8 cellular contexts compared by ENCODE assay signal in genomic region chr13:52235900-52236595, GRCh38.
DNase-seq lines count a peak whose midpoint lies in the region; ATAC-seq and TF ChIP-seq lines count a peak whose summit lies in the region.
"Not testable (repeated sequence)": the region's sequence is repeated elsewhere in the genome, so short reads cannot be mapped to it uniquely, and the experiment has no call there.

No MANE protein-coding gene starts in this region.

- BruUV-seq in HCT116 (replicated peaks; lab: Mats Ljungman, UMichigan): not testable (repeated sequence)

- H3K27ac ChIP-seq in HCT116 (ENCODE audit: low read depth, low read length); Peyer's patch; stomach: not testable (repeated sequence)

- not testable (repeated sequence) for H3K36me3 Mint-ChIP-seq in activated T-cell treated with anti-CD3 and anti-CD28 coated beads, Interleukin-2, amount 50 U/mL, for 72 hours (ENCODE audit: insufficient read depth in 2 of 2); natural killer cell

- CTCF ChIA-PET in HCT116 (lab: Charles Lee): interaction anchor here (0.6 to 0.7 kb wide), 3 partner anchors 114 to 215 kb away, joined by 3 to 5 read pairs (median 4); no protein-coding TSS in a partner anchor

- H3K36me3 ChIP-seq in HCT116 (ENCODE audit: control insufficient read depth in 1 of 2, insufficient read depth in 2 of 2, low read length in 2 of 2); Loucy (ENCODE audit: insufficient read depth, low read length); Peyer's patch; stomach: not testable (repeated sequence)

- TF ChIP-seq CTCF in HCT116 (IDR thresholded peaks at IDR 0.05 in 2 of 3, conservative IDR thresholded peaks at IDR 0.05 in 1 of 3; ENCODE audit: borderline replicate concordance in 1 of 3, insufficient read depth in 1 of 3, low read depth in 2 of 3, low read length in 2 of 3): peak; percentile 30 to 54 (median 33); a peak in 4 of 6 replicates
- peak; percentile 39; the same call in 1 of the 2 replicates for TF ChIP-seq CTCF in Loucy (conservative IDR thresholded peaks at IDR 0.05; ENCODE audit: low read length)
- TF ChIP-seq CTCF in Peyer's patch (IDR thresholded peaks at IDR 0.05): peak; percentile 31 to 72 (median 56)
- peak; percentile 46 for TF ChIP-seq CTCF in fibroblast of mammary gland (conservative IDR thresholded peaks at IDR 0.05; ENCODE audit: control insufficient read depth, insufficient read depth, low read depth, low read length)
- peak; percentile 65 for TF ChIP-seq CTCF in natural killer cell (IDR thresholded peaks at IDR 0.05)
- peak in 5 of 7 experiments; percentile 16 to 58 (median 44) for TF ChIP-seq CTCF in stomach (IDR thresholded peaks at IDR 0.05)

- H3K4me3 Mint-ChIP-seq in activated T-cell treated with anti-CD3 and anti-CD28 coated beads, Interleukin-2, amount 50 U/mL, for 72 hours; natural killer cell: not testable (repeated sequence)

- H3K9me2 ChIP-seq in HCT116 (ENCODE audit: insufficient read depth); Loucy (replicated peaks; ENCODE audit: low read depth, low read length): not testable (repeated sequence)

- not testable (repeated sequence) for H3K9me3 ChIP-seq in HCT116 (ENCODE audit: control insufficient read depth in 1 of 2, insufficient read depth in 1 of 2, low read depth in 1 of 2, low read length in 2 of 2); Loucy (ENCODE audit: insufficient read depth, low read depth, low read length); Peyer's patch; stomach

- H3K4me1 Mint-ChIP-seq in activated T-cell treated with anti-CD3 and anti-CD28 coated beads, Interleukin-2, amount 50 U/mL, for 72 hours (ENCODE audit: low read depth); natural killer cell: not testable (repeated sequence)

- not testable (repeated sequence) for H3K79me2 ChIP-seq in HCT116 (ENCODE audit: insufficient read depth, low read length); Loucy (ENCODE audit: insufficient read depth, low read length)

- not testable (repeated sequence) for TF ChIP-seq POLR2A in HCT116 (IDR thresholded peaks at IDR 0.05; ENCODE audit: borderline replicate concordance, extremely low read depth, insufficient read depth, insufficient read length); Peyer's patch (IDR thresholded peaks at IDR 0.05); stomach (IDR thresholded peaks at IDR 0.05)

- not testable (repeated sequence) for TF ChIP-seq EP300 in stomach (IDR thresholded peaks at IDR 0.05)

- H3K27me3 Mint-ChIP-seq in activated T-cell treated with anti-CD3 and anti-CD28 coated beads, Interleukin-2, amount 50 U/mL, for 72 hours (ENCODE audit: low read depth); natural killer cell (ENCODE audit: low read depth in 2 of 2): not testable (repeated sequence)

- ATAC-seq in HCT116: peak; percentile 99
- ATAC-seq in activated T-cell treated with anti-CD3 and anti-CD28 coated beads, Interleukin-2, amount 50 U/mL, for 72 hours (replicated peaks in 1 of 2): peak; percentile 74 to 77
- peak; percentile 76 to 86 (median 79) for ATAC-seq in natural killer cell

- WGBS in stomach, 5 donors: 1 to 15% (median 8%) methylated on average over 1 to 6 of the region's 8 CpGs

- not testable (repeated sequence) for H3K9ac ChIP-seq in HCT116 (ENCODE audit: low read length); Loucy (ENCODE audit: low read depth, low read length, poor library complexity, severe bottlenecking)

- H3K9me3 Mint-ChIP-seq in activated T-cell treated with anti-CD3 and anti-CD28 coated beads, Interleukin-2, amount 50 U/mL, for 72 hours; natural killer cell: not testable (repeated sequence)

- 0 out of 2 replicates have a peak overlapping the region, but pooled peaks have one; percentile 25 for H3K4me2 ChIP-seq in HCT116 (ENCODE audit: low read length)
- not testable (repeated sequence) for H3K4me2 ChIP-seq in Loucy (ENCODE audit: low read depth, low read length, poor library complexity, severe bottlenecking)

- DNase-seq in GM04503 (ENCODE audit: low read depth) (peak; percentile 11), HCT116 (ENCODE audit: low read depth, low spot score) (peak; percentile 65), Peyer's patch (peak in 2 of 3 donors; percentile 18 to 71), fibroblast of mammary gland (ENCODE audit: low read depth) (peak; percentile 87), natural killer cell (peak; percentile 15), stomach (peak; percentile 56)
- DNase-seq in activated T-cell treated with anti-CD3 and anti-CD28 coated beads, Interleukin-2, amount 50 U/mL, for 72 hours: peak; percentile 31 to 54

- not testable (repeated sequence) for H3K27ac Mint-ChIP-seq in activated T-cell treated with anti-CD3 and anti-CD28 coated beads, Interleukin-2, amount 50 U/mL, for 72 hours; natural killer cell

- not testable (repeated sequence) for H3K4me1 ChIP-seq in HCT116 (ENCODE audit: control insufficient read depth in 1 of 2, insufficient read depth in 2 of 2, low read length in 2 of 2); Loucy (ENCODE audit: insufficient read depth, low read length, poor library complexity, severe bottlenecking); Peyer's patch; stomach

- RAD21 ChIA-PET in HCT116 (lab: Charles Lee; ENCODE audit: low non-redundant PET in 1 of 2, low total read pairs in 2 of 2, uncharacterized antibody in 2 of 2, unreplicated experiment in 2 of 2): interaction anchor here in 1 of 2 experiments (0.7 kb wide), 1 partner anchor 341 kb away, joined by 3 read pairs; no protein-coding TSS in a partner anchor

- H3K4me3 ChIP-seq in HCT116 (replicated peaks in 1 of 2; ENCODE audit: low read depth in 1 of 2, low read length in 2 of 2); Loucy (ENCODE audit: low read length, poor library complexity, severe bottlenecking); Peyer's patch; fibroblast of mammary gland (ENCODE audit: control insufficient read depth, low read depth, low read length); stomach: not testable (repeated sequence)

- H2AFZ ChIP-seq in HCT116 (ENCODE audit: low read depth, low read length, poor library complexity, severe bottlenecking); Loucy (ENCODE audit: low read length): not testable (repeated sequence)

- intact Hi-C loops in HCT116 (cut with micrococcal nuclease); natural killer cell (cut with micrococcal nuclease); stomach (cut with DNase I; ENCODE audit: low total_unique reads): not testable (repeated sequence)

- H3F3A ChIP-seq in Loucy (ENCODE audit: low read depth): not testable (repeated sequence)

- TF ChIP-seq RAD21 in HCT116 (IDR thresholded peaks at IDR 0.05; ENCODE audit: low read depth): peak; percentile 53

- not testable (repeated sequence) for H3K27me3 ChIP-seq in HCT116 (ENCODE audit: insufficient read depth, low read length); Loucy (ENCODE audit: insufficient read depth, low read length, poor library complexity, severe bottlenecking); Peyer's patch; stomach

- H4K20me1 ChIP-seq in HCT116 (ENCODE audit: insufficient read depth); Loucy (ENCODE audit: insufficient read depth, low read length, poor library complexity, severe bottlenecking): not testable (repeated sequence)

- POLR2A ChIA-PET in HCT116 (lab: Charles Lee): not testable (repeated sequence)

Comparison
In these comparisons a context has a peak if more than half of its experiments do, and no peak if none do; other contexts are left out.
1. DNase-seq: peak in every context shown above with its lines; median percentile 87 in fibroblast of mammary gland; 65 in HCT116; 56 in stomach; 44 in Peyer's patch; 42 in activated T-cell treated with anti-CD3 and anti-CD28 coated beads, Interleukin-2, amount 50 U/mL, for 72 hours; 15 in natural killer cell; 11 in GM04503.